ENCODE assay signal across 1 cellular context in the genomic region with DNA sequence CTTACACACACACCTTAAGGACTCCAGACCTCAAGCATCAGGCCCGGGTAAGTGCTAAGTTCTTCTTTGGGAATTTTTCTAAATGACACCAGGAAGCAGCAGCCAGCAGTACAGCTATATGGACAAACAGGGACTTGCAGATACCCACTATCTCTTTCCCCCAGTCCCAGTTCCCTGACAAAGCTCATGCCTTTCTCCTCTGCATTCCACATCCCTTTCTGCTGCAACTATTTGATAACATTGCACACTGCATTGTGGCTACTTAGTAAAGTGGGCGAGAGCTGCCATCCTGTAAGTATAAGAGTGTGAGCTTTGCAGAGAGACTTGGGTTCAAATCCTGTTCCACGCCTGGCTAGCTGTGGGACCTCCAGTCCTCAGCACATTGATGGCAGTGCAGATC.
TF ChIP-seq lines count a peak whose summit lies in the region.

No MANE protein-coding gene starts in this region.

TF ChIP-seq in K562, 482 proteins besides CTCF, POLR2A, EP300 and RAD21 (continued from another document and continues in another):
- TF ChIP-seq FOXP4 (CRISPR knock-in tag; IDR thresholded peaks at IDR 0.05; ENCODE audit: borderline replicate concordance) (no peak), ZNF134 (CRISPR knock-in tag; conservative IDR thresholded peaks at IDR 0.05) (no peak), CHCHD3 (CRISPR knock-in tag; IDR thresholded peaks at IDR 0.05) (no peak), PML (IDR thresholded peaks at IDR 0.05; ENCODE audit: low read length) (0 out of 2 replicates have a peak, but pooled peaks have one; percentile 46), RB1 (IDR thresholded peaks at IDR 0.05; ENCODE audit: low read depth) (no peak), MTA2 (IDR thresholded peaks at IDR 0.05; ENCODE audit: low read depth) (peak; percentile 75), TAF1 (IDR thresholded peaks at IDR 0.05; ENCODE audit: control insufficient read depth, extremely low read depth, insufficient read depth, low read length, severe bottlenecking) (no peak), CREBBP (IDR thresholded peaks at IDR 0.05; ENCODE audit: low read depth, low read length) (no peak), LCOR (CRISPR knock-in tag; IDR thresholded peaks at IDR 0.05) (no peak), BHLHE40 (IDR thresholded peaks at IDR 0.05; ENCODE audit: low read length) (peak; percentile 51; the same call in 1 of the 2 replicates), ZC3H8 (IDR thresholded peaks at IDR 0.05) (no peak), ZBTB34 (CRISPR knock-in tag; IDR thresholded peaks at IDR 0.05) (no peak), NFXL1 (CRISPR knock-in tag; IDR thresholded peaks at IDR 0.05) (no peak), SMARCE1 (IDR thresholded peaks at IDR 0.05) (0 out of 2 replicates have a peak, but pooled peaks have one; percentile 40), SOX6 (IDR thresholded peaks at IDR 0.05) (peak; percentile 48; the same call in 1 of the 2 replicates), ZKSCAN8 (CRISPR knock-in tag; IDR thresholded peaks at IDR 0.05) (no peak), POLR2H (tag; IDR thresholded peaks at IDR 0.05; ENCODE audit: low read depth) (no peak), NR2C1 (IDR thresholded peaks at IDR 0.05) (no peak), NR2C1 (tag; IDR thresholded peaks at IDR 0.05) (no peak), ZKSCAN3 (CRISPR knock-in tag; IDR thresholded peaks at IDR 0.05) (no peak), CXXC5 (CRISPR knock-in tag; IDR thresholded peaks at IDR 0.05) (0 out of 2 replicates have a peak, but pooled peaks have one; percentile 17), DPF2 (IDR thresholded peaks at IDR 0.05) (peak; percentile 78), SAFB2 (IDR thresholded peaks at IDR 0.05; ENCODE audit: borderline replicate concordance, low read depth, low read length, severe bottlenecking) (no peak), NELFE (IDR thresholded peaks at IDR 0.05; ENCODE audit: insufficient read depth, insufficient read length) (no peak), SAFB (IDR thresholded peaks at IDR 0.05; ENCODE audit: borderline replicate concordance, low read depth, low read length) (no peak), THRAP3 (IDR thresholded peaks at IDR 0.05; ENCODE audit: borderline replicate concordance) (no peak), ETS2 (tag; IDR thresholded peaks at IDR 0.05; ENCODE audit: borderline replicate concordance, poor library complexity, severe bottlenecking) (no peak), ZNF316 (IDR thresholded peaks at IDR 0.05) (no peak), STAT5B (CRISPR knock-in tag; IDR thresholded peaks at IDR 0.05) (no peak), CBX8 (IDR thresholded peaks at IDR 0.05; ENCODE audit: borderline replicate concordance, extremely low read depth, low read depth, low read length, poor library complexity, severe bottlenecking) (no peak), TCF3 (CRISPR knock-in tag; IDR thresholded peaks at IDR 0.05) (peak; percentile 94), ZNF586 (CRISPR knock-in tag; conservative IDR thresholded peaks at IDR 0.05) (no peak), STAT6 (CRISPR knock-in tag; IDR thresholded peaks at IDR 0.05) (no peak), MGA (IDR thresholded peaks at IDR 0.05) (no peak), FOXM1 (IDR thresholded peaks at IDR 0.05; ENCODE audit: low read depth) (peak; percentile 56; the same call in 1 of the 2 replicates), FOXM1 (CRISPR knock-in tag; IDR thresholded peaks at IDR 0.05; ENCODE audit: low read depth) (no peak), ILK (tag; IDR thresholded peaks at IDR 0.05; ENCODE audit: borderline replicate concordance, low read depth) (no peak)
- TF ChIP-seq, protein P1, sequence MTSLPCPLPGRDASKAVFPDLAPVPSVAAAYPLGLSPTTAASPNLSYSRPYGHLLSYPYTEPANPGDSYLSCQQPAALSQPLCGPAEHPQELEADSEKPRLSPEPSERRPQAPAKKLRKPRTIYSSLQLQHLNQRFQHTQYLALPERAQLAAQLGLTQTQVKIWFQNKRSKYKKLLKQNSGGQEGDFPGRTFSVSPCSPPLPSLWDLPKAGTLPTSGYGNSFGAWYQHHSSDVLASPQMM (CRISPR knock-in tag; IDR thresholded peaks at IDR 0.05): no peak
- TF ChIP-seq, protein P2, sequence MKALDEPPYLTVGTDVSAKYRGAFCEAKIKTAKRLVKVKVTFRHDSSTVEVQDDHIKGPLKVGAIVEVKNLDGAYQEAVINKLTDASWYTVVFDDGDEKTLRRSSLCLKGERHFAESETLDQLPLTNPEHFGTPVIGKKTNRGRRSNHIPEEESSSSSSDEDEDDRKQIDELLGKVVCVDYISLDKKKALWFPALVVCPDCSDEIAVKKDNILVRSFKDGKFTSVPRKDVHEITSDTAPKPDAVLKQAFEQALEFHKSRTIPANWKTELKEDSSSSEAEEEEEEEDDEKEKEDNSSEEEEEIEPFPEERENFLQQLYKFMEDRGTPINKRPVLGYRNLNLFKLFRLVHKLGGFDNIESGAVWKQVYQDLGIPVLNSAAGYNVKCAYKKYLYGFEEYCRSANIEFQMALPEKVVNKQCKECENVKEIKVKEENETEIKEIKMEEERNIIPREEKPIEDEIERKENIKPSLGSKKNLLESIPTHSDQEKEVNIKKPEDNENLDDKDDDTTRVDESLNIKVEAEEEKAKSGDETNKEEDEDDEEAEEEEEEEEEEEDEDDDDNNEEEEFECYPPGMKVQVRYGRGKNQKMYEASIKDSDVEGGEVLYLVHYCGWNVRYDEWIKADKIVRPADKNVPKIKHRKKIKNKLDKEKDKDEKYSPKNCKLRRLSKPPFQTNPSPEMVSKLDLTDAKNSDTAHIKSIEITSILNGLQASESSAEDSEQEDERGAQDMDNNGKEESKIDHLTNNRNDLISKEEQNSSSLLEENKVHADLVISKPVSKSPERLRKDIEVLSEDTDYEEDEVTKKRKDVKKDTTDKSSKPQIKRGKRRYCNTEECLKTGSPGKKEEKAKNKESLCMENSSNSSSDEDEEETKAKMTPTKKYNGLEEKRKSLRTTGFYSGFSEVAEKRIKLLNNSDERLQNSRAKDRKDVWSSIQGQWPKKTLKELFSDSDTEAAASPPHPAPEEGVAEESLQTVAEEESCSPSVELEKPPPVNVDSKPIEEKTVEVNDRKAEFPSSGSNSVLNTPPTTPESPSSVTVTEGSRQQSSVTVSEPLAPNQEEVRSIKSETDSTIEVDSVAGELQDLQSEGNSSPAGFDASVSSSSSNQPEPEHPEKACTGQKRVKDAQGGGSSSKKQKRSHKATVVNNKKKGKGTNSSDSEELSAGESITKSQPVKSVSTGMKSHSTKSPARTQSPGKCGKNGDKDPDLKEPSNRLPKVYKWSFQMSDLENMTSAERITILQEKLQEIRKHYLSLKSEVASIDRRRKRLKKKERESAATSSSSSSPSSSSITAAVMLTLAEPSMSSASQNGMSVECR (CRISPR knock-in tag; IDR thresholded peaks at IDR 0.05): no peak
